ENCODE assay signal across 1 cellular context in genomic region chr12:54021006-54021405, GRCh38.
TF ChIP-seq lines count a peak whose summit lies in the region.

No MANE protein-coding gene starts in this region.

TF ChIP-seq in GM23338, 12 proteins besides CTCF, POLR2A, EP300 and RAD21:
- TF ChIP-seq STAT1 (IDR thresholded peaks at IDR 0.05; ENCODE audit: unreplicated experiment) (no peak), REST (IDR thresholded peaks at IDR 0.05; ENCODE audit: unreplicated experiment) (no peak), CREB1 (CRISPR knock-in tag; IDR thresholded peaks at IDR 0.05; ENCODE audit: low read depth) (no peak), POLR2AphosphoS5 (IDR thresholded peaks at IDR 0.05; ENCODE audit: low read depth) (no peak), ZNF114 (CRISPR knock-in tag; IDR thresholded peaks at IDR 0.05) (no peak), ZNF331 (CRISPR knock-in tag; IDR thresholded peaks at IDR 0.05; ENCODE audit: low read depth) (no peak)
